In the genomic region with DNA sequence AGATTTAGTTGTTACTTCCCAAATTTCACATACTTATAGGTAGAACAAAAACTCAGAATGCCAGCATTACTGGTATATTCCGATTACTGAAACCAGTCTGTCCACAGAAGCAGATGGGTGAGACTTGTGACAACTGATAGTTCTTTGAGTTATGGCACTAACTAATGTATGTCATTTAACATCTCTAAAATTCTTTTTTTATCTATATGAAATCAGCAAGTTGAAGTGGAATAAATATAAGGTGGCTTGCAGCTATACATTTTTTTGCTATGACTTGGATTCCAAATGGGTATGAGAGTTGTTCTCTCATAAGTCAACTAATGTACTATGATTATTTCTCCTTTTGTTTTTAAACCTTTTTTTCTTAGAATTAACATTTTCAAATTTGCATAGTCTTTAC, we compare ENCODE assay signal across 25 cellular contexts.
DNase-seq lines count a peak whose midpoint lies in the region; ATAC-seq and TF ChIP-seq lines count a peak whose summit lies in the region.
"Had no signal": no experiment of that assay in that cellular context is flagged by ENCODE, and none has a peak within 500 bp of the region (broad histone marks: within the 10 kb centered on the region; RNA-seq: fewer than 3 reads in every experiment).

No MANE protein-coding gene starts in this region.

- H3K9me3 Mint-ChIP-seq in MCF 10A (ENCODE audit: unreplicated experiment) = peaks cover 6% of the 10 kb centered on the region
- no peaks in the 10 kb centered on the region for H3K9me3 Mint-ChIP-seq in effector memory CD8-positive, alpha-beta T cell

- in situ Hi-C loops in mammary epithelial cell (cut with MboI; ENCODE audit: low sequenced_read_pairs in 2 of 2) = no loop called here

- H3K27ac ChIP-seq in SK-N-SH (ENCODE audit: low read depth in 2 of 2, low read length in 1 of 2) = peak overlapping the region in 1 of 2 experiments; percentile 26; a peak in 2 of 4 replicates
- no peak overlapping the region for H3K27ac ChIP-seq in mammary epithelial cell (ENCODE audit: insufficient read depth, low read depth, low read length)
- no peak overlapping the region for H3K27ac ChIP-seq in esophagus squamous epithelium
- H3K27ac ChIP-seq: C4-2B, heart left ventricle, left ventricle myocardium inferior, RWPE1, transverse colon had no signal

- H4K20me1 ChIP-seq in SK-N-SH (ENCODE audit: insufficient read depth) = no peaks in the 10 kb centered on the region
- H4K20me1 ChIP-seq in mammary epithelial cell (ENCODE audit: insufficient read depth, low read length) = no peaks in the 10 kb centered on the region

- POLR2A ChIA-PET in SK-N-SH (lab: Yijun Ruan, JAX) = no interaction called here
- POLR2A ChIA-PET in MCF 10A (lab: Yijun Ruan, JAX) = interaction anchor here (0.7 to 1.6 kb wide), 5 partner anchors 16 to 83 kb away, joined by 3 to 5 read pairs (median 3); no protein-coding TSS in a partner anchor

- no peak overlapping the region for H3K4me2 ChIP-seq in SK-N-SH
- no peak overlapping the region for H3K4me2 ChIP-seq in mammary epithelial cell (ENCODE audit: insufficient read depth, low read depth, low read length)

- no peak overlapping the region for H3K4me3 Mint-ChIP-seq in MCF 10A (ENCODE audit: unreplicated experiment)
- H3K4me3 Mint-ChIP-seq in effector memory CD8-positive, alpha-beta T cell = no peak overlapping the region

- no TSS peak for BruUV-seq in MCF 10A (replicated peaks; lab: Mats Ljungman, UMichigan)
- BruUV-seq in mammary epithelial cell (replicated peaks; lab: Mats Ljungman, UMichigan) = no TSS peak

- H3K79me2 ChIP-seq in SK-N-SH (ENCODE audit: insufficient read depth) (peaks cover 36% of the 10 kb centered on the region), mammary epithelial cell (ENCODE audit: insufficient read depth, low read length) (peaks cover 3% of the 10 kb centered on the region)

- H3F3A ChIP-seq in SK-N-SH (replicated peaks; ENCODE audit: insufficient read depth) = peaks cover 20% of the 10 kb centered on the region

- no peaks in the 10 kb centered on the region for H3K4me1 Mint-ChIP-seq in MCF 10A (ENCODE audit: insufficient read depth, unreplicated experiment)
- H3K4me1 Mint-ChIP-seq in effector memory CD8-positive, alpha-beta T cell (ENCODE audit: low read depth in 2 of 2) = peaks cover 1 to 7% of the 10 kb centered on the region in 2 donors

- no peak overlapping the region for H3K9ac ChIP-seq in SK-N-SH
- no peak overlapping the region for H3K9ac ChIP-seq in mammary epithelial cell (ENCODE audit: insufficient read depth, low read length)

- dilution Hi-C loops in mammary epithelial cell (cut with HindIII; ENCODE audit: low sequenced_read_pairs) = loop anchor here (10.0 kb wide), 1 partner anchor 72 kb away; the partner anchor contains the start of genes PTRH2 and VMP1

- no peak for TF ChIP-seq CTCF in SK-N-SH (IDR thresholded peaks at IDR 0.05)
- TF ChIP-seq CTCF in MCF 10A (IDR thresholded peaks at IDR 0.05; ENCODE audit: unreplicated experiment) = no peak
- TF ChIP-seq CTCF in mammary epithelial cell (conservative IDR thresholded peaks at IDR 0.05 in 1 of 2, IDR thresholded peaks at IDR 0.05 in 1 of 2; ENCODE audit: extremely low read depth in 1 of 2, insufficient read depth in 1 of 2, low read depth in 1 of 2, low read length in 2 of 2) = no peak
- no peak for TF ChIP-seq CTCF in esophagus squamous epithelium (IDR thresholded peaks at IDR 0.05)

- no peak for TF ChIP-seq POLR2A in esophagus squamous epithelium (IDR thresholded peaks at IDR 0.05)

- no peak for ATAC-seq in SK-N-SH treated with all-trans-retinoic acid at 6 μM for 48 hours
- ATAC-seq in effector memory CD8-positive, alpha-beta T cell (replicated peaks) = no peak
- ATAC-seq: esophagus mucosa, heart left ventricle, right cardiac atrium had no signal

- peaks cover 21 to 57% of the 10 kb centered on the region in 2 experiments for H3K36me3 ChIP-seq in SK-N-SH (replicated peaks in 1 of 2; ENCODE audit: control insufficient read depth in 1 of 2, insufficient read depth in 2 of 2, low read length in 1 of 2)
- H3K36me3 ChIP-seq in mammary epithelial cell (ENCODE audit: insufficient read depth, low read length) = peaks cover 5% of the 10 kb centered on the region
- H3K36me3 ChIP-seq in esophagus squamous epithelium = peaks cover 0 to 56% (median 12%) of the 10 kb centered on the region in 3 donors

- intact Hi-C loops in MCF 10A (cut with micrococcal nuclease) = no loop called here
- intact Hi-C loops in mammary epithelial cell (cut with micrococcal nuclease) = no loop called here
- intact Hi-C loops in esophagus squamous epithelium (cut with DNase I) = no loop called here

- H3K4me3 ChIP-seq in SK-N-SH (ENCODE audit: low read depth in 2 of 2, low read length in 1 of 2) = no peak overlapping the region
- no peak overlapping the region for H3K4me3 ChIP-seq in mammary epithelial cell (replicated peaks in 1 of 3; ENCODE audit: insufficient read depth in 1 of 3, low read depth in 2 of 3, low read length in 3 of 3)
- H3K4me3 ChIP-seq in esophagus squamous epithelium = no peak overlapping the region
- H3K4me3 ChIP-seq: heart left ventricle, left ventricle myocardium inferior, transverse colon had no signal

- H3K27me3 Mint-ChIP-seq in MCF 10A (ENCODE audit: insufficient read depth, unreplicated experiment) = no peaks in the 10 kb centered on the region
- H3K27me3 Mint-ChIP-seq in effector memory CD8-positive, alpha-beta T cell = no peaks in the 10 kb centered on the region

- H2AFZ ChIP-seq in SK-N-SH (ENCODE audit: low read depth) (no peak overlapping the region), mammary epithelial cell (ENCODE audit: low read depth, low read length) (no peak overlapping the region)

- peak in 1 of 2 experiments; percentile 32; a peak in 1 of 4 replicates for TF ChIP-seq EP300 in SK-N-SH (IDR thresholded peaks at IDR 0.05; ENCODE audit: borderline replicate concordance in 1 of 2, low read depth in 1 of 2, low read length in 1 of 2)

- peaks cover 47% of the 10 kb centered on the region for H3K36me3 Mint-ChIP-seq in MCF 10A (ENCODE audit: insufficient read depth, unreplicated experiment)
- H3K36me3 Mint-ChIP-seq in effector memory CD8-positive, alpha-beta T cell (ENCODE audit: insufficient read depth) = peaks cover 21% of the 10 kb centered on the region

- 0 out of 2 replicates have a peak, but pooled peaks cover 2% of the 10 kb centered on the region for H3K9me3 ChIP-seq in SK-N-SH
- no peaks in the 10 kb centered on the region for H3K9me3 ChIP-seq in mammary epithelial cell (replicated peaks; ENCODE audit: insufficient read depth, low read length)
- no peaks in the 10 kb centered on the region for H3K9me3 ChIP-seq in esophagus squamous epithelium
- H3K9me3 ChIP-seq: transverse colon had no signal

- no peaks in the 10 kb centered on the region for H3K9me2 ChIP-seq in SK-N-SH

- 0 out of 4 replicates have a peak, but pooled peaks cover 0 to 10% of the 10 kb centered on the region in 2 experiments for H3K4me1 ChIP-seq in SK-N-SH (ENCODE audit: control insufficient read depth in 1 of 2, insufficient read depth in 2 of 2, low read depth in 1 of 2, low read length in 1 of 2)
- H3K4me1 ChIP-seq in mammary epithelial cell (ENCODE audit: insufficient read depth, low read length) = no peaks in the 10 kb centered on the region
- H3K4me1 ChIP-seq in esophagus squamous epithelium = no peaks in the 10 kb centered on the region
- H3K4me1 ChIP-seq: left ventricle myocardium inferior, transverse colon had no signal

- CTCF ChIA-PET in SK-N-SH (lab: Yijun Ruan, JAX) (interaction anchor here (0.8 kb wide), 1 partner anchor 83 kb away, joined by 4 read pairs; no protein-coding TSS in a partner anchor), MCF 10A (lab: Yijun Ruan, JAX) (no interaction called here), mammary epithelial cell (lab: Charles Lee; ENCODE audit: low non-redundant PET) (no interaction called here)

- H3K27me3 ChIP-seq in SK-N-SH (ENCODE audit: insufficient read depth) = no peaks in the 10 kb centered on the region
- no peaks in the 10 kb centered on the region for H3K27me3 ChIP-seq in mammary epithelial cell (ENCODE audit: insufficient read depth, low read length)
- H3K27me3 ChIP-seq in esophagus squamous epithelium = no peaks in the 10 kb centered on the region
- H3K27me3 ChIP-seq: heart left ventricle, transverse colon had no signal

- no peak for TF ChIP-seq RAD21 in SK-N-SH (IDR thresholded peaks at IDR 0.05; ENCODE audit: low read length)

- WGBS in SK-N-SH (ENCODE audit: low lambda C conversion rate) = 73% methylated on average over 1 of the region's 1 CpG
- WGBS in mammary epithelial cell (ENCODE audit: low coverage, missing lambda C conversion rate) = 100% methylated on average over 1 of the region's 1 CpG
- WGBS in esophagus squamous epithelium, 2 donors = 94 to 96% methylated on average over 1 of the region's 1 CpG

- H3K27ac Mint-ChIP-seq in MCF 10A (ENCODE audit: low read depth, unreplicated experiment) = peak overlapping the region; percentile 23
- H3K27ac Mint-ChIP-seq in effector memory CD8-positive, alpha-beta T cell = peak overlapping the region; percentile 7 to 44

- no peak for DNase-seq in SK-N-SH
- DNase-seq in MCF 10A (ENCODE audit: unreplicated experiment) = no peak
- DNase-seq in mammary epithelial cell = no peak
- no peak for DNase-seq in effector memory CD8-positive, alpha-beta T cell
- DNase-seq in esophagus squamous epithelium (lab: John Stamatoyannopoulos, UW) = no peak
- DNase-seq in nucleus accumbens (lab: John Stamatoyannopoulos, UW) = no peak
- no peak for DNase-seq in SW 1271 (lab: John Stamatoyannopoulos, UW)
- DNase-seq: 8988T; activated CD4-positive, alpha-beta T cell treated with anti-CD3 and anti-CD28 coated beads for 48 hours; activated effector memory CD4-positive, alpha-beta T cell treated with Interleukin-2 at 50 U/mL for 16 hours; central memory CD4-positive, alpha-beta T cell; COR-L47; DMS53; foreskin fibroblast; heart left ventricle; left ventricle myocardium inferior; mesendoderm; NCI-H1048; NCI-H1694; right cardiac atrium; transverse colon had no signal

TF ChIP-seq in SK-N-SH, 30 proteins besides CTCF, POLR2A, EP300 and RAD21 (continues in another document):
- TF ChIP-seq GATA2 (CRISPR knock-in tag; IDR thresholded peaks at IDR 0.05) = no peak
- TF ChIP-seq GABPA (IDR thresholded peaks at IDR 0.05; ENCODE audit: low read depth) = no peak
- no peak for TF ChIP-seq SIN3A (IDR thresholded peaks at IDR 0.05; ENCODE audit: borderline replicate concordance, low read depth, low read length)
- TF ChIP-seq TEAD4 (IDR thresholded peaks at IDR 0.05; ENCODE audit: borderline replicate concordance, insufficient read depth) = no peak

TF ChIP-seq in SK-N-SH treated with all-trans-retinoic acid at 6 μM for 48 hours, 23 proteins besides CTCF, POLR2A, EP300 and RAD21 (continues in another document):
- TF ChIP-seq ZNF8 (CRISPR knock-in tag; IDR thresholded peaks at IDR 0.05) = no peak
- no peak for TF ChIP-seq CSDC2 (CRISPR knock-in tag; IDR thresholded peaks at IDR 0.05)
- no peak for TF ChIP-seq PPARA (CRISPR knock-in tag; IDR thresholded peaks at IDR 0.05; ENCODE audit: borderline replicate concordance)
- TF ChIP-seq ISL1 (CRISPR knock-in tag; IDR thresholded peaks at IDR 0.05) = no peak
- TF ChIP-seq OSR1 (CRISPR knock-in tag; IDR thresholded peaks at IDR 0.05) = no peak
- TF ChIP-seq ZNF565 (CRISPR knock-in tag; conservative IDR thresholded peaks at IDR 0.05; ENCODE audit: low read depth) = no peak
- no peak for TF ChIP-seq ZFP3 (CRISPR knock-in tag; IDR thresholded peaks at IDR 0.05)
